12 cellular contexts compared by ENCODE assay signal in genomic region chr20:38143238-38143645, GRCh38. TPM values are rescaled to one million over a fixed set of nuclear protein-coding genes. Genes with fewer than 3 reads are reported as not detected.
A peak's percentile ranks its signal among the peaks of the same experiment; 100 is the strongest.
DNase-seq lines count a peak whose midpoint lies in the region; FAIRE-seq and TF ChIP-seq lines count a peak whose summit lies in the region.
"Had no signal": no experiment of that assay in that cellular context is flagged by ENCODE, and none has a peak within 500 bp of the region (broad histone marks: within the 10 kb centered on the region; RNA-seq: fewer than 3 reads in every experiment).

No MANE protein-coding gene starts in this region.

- H3K4me1 Mint-ChIP-seq in HFFc6 (ENCODE audit: low read depth) (peaks cover 53% of the 10 kb centered on the region), glutamatergic neuron (ENCODE audit: low read depth, unreplicated experiment) (peaks cover 12% of the 10 kb centered on the region)

- H3K4me3 ChIP-seq in small intestine (ENCODE audit: low read depth in 1 of 2, low read length in 2 of 2) = no peak overlapping the region
- H3K4me3 ChIP-seq: thyroid gland had no signal

- H3K9me3 ChIP-seq in small intestine (ENCODE audit: control insufficient read depth, low read depth) = no peaks in the 10 kb centered on the region
- H3K9me3 ChIP-seq: thyroid gland had no signal

- FAIRE-seq in small intestine (lab: Jason Lieb, UNC) = no peak

- TF ChIP-seq CTCF in HFFc6 (IDR thresholded peaks at IDR 0.05) (no peak), glutamatergic neuron (IDR thresholded peaks at IDR 0.05; ENCODE audit: partially characterized antibody, unreplicated experiment) (no peak)

- H3K4me1 ChIP-seq in small intestine (ENCODE audit: control insufficient read depth in 2 of 2, insufficient read depth in 1 of 2, low read depth in 1 of 2, low read length in 1 of 2) = peaks cover 2 to 3% of the 10 kb centered on the region in 2 donors

- H3K27ac Mint-ChIP-seq in HFFc6 = peak overlapping the region; percentile 96
- no peak overlapping the region for H3K27ac Mint-ChIP-seq in glutamatergic neuron (ENCODE audit: unreplicated experiment)

- H3K36me3 Mint-ChIP-seq in HFFc6 (ENCODE audit: low read depth) = peaks cover 24% of the 10 kb centered on the region
- no peaks in the 10 kb centered on the region for H3K36me3 Mint-ChIP-seq in glutamatergic neuron (ENCODE audit: unreplicated experiment)

- H3K27me3 ChIP-seq in small intestine (ENCODE audit: control insufficient read depth in 2 of 2, insufficient read depth in 2 of 2, low read length in 2 of 2) = no peaks in the 10 kb centered on the region
- H3K27me3 ChIP-seq: thyroid gland had no signal

- H3K27me3 Mint-ChIP-seq in HFFc6 (ENCODE audit: insufficient read depth) (peaks cover 2% of the 10 kb centered on the region), glutamatergic neuron (ENCODE audit: unreplicated experiment) (peaks cover 2% of the 10 kb centered on the region)

- no peaks in the 10 kb centered on the region for H3K36me3 ChIP-seq in small intestine (ENCODE audit: control insufficient read depth in 2 of 2, insufficient read depth in 2 of 2, low read length in 2 of 2)
- H3K36me3 ChIP-seq: thyroid gland had no signal

- H3K9me3 Mint-ChIP-seq in HFFc6 = no peaks in the 10 kb centered on the region
- H3K9me3 Mint-ChIP-seq in glutamatergic neuron (ENCODE audit: unreplicated experiment) = no peaks in the 10 kb centered on the region

- H3K4me3 Mint-ChIP-seq in HFFc6 (no peak overlapping the region), glutamatergic neuron (ENCODE audit: unreplicated experiment) (no peak overlapping the region)

- DNase-seq in HFFc6 = no peak
- peak; percentile 95 for DNase-seq in SW480 (ENCODE audit: low spot score)
- peak; percentile 35 for DNase-seq in hepatic stellate cell (ENCODE audit: low spot score)
- DNase-seq in small intestine = peak; percentile 95
- DNase-seq in glutamatergic neuron = no peak
- DNase-seq in NOMO-1 treated with DMSO at 0.1 percent for 48 hours (lab: John Stamatoyannopoulos, UW; ENCODE audit: unreplicated experiment) = no peak
- DNase-seq in T-helper 9 cell = no peak
- no peak for DNase-seq in NCI-H446 treated with DMSO at 0.1 percent for 48 hours (lab: John Stamatoyannopoulos, UW)
- DNase-seq: activated gamma-delta T cell treated with Interleukin-2 at 50 U/mL for 16 hours, DND-41, midbrain, thyroid gland had no signal

- WGBS in small intestine, 3 donors = 17 to 56% (median 20%) methylated on average over 10 of the region's 10 CpGs

- H3K27ac ChIP-seq in small intestine (ENCODE audit: low read depth in 1 of 2, low read length in 1 of 2) = peak overlapping the region; percentile 96 to 99

RNA-seq across cellular contexts. Expression of gene TGM2, which starts 21.8 kb away (rescaled TPM):
- 100 to 1,000 TPM in 5 of 6 experiments, 10 to 100 TPM in 1; 99.6 to 430 (median 111) TPM for total RNA-seq in HFFc6 (2021; fragmentation: NEBNext Ultra II Directional; extraction: Animal tissue kit (Norgen Biotek cat#: 25700))
- 10 to 100 TPM; 19.7 to 92.7 (median 25.5) TPM for polyA plus RNA-seq in small intestine
- not detected for total RNA-seq in glutamatergic neuron (ENCODE audit: unreplicated experiment)

Comparison
In these comparisons a context has a peak if more than half of its experiments do, and no peak if none do; other contexts are left out.
1. DNase-seq: peak in SW480 (single experiment), hepatic stellate cell (single experiment) and small intestine (single experiment); none in HFFc6 (single experiment), glutamatergic neuron (single experiment), NOMO-1 treated with DMSO at 0.1 percent for 48 hours (single experiment), T-helper 9 cell (single experiment) and NCI-H446 treated with DMSO at 0.1 percent for 48 hours (single experiment).
2. RNA of gene TGM2, which starts 21.8 kb away (total RNA-seq): 99.6 to 430 TPM in HFFc6; not detected in glutamatergic neuron (single experiment); every median in the first group is over 10 times any median in the second.